ENCODE assay signal across 8 cellular contexts in genomic region chr1:45490623-45491463, GRCh38. TPM values are rescaled to one million over a fixed set of nuclear protein-coding genes. Genes with fewer than 3 reads are reported as not detected.
DNase-seq lines count a peak whose midpoint lies in the region; TF ChIP-seq lines count a peak whose summit lies in the region.

Gene TESK2 (minus strand): TSS chr1:45491163. CDS start chr1:45457785, 33,378 bp downstream.

- no peak within 1 kb of the TSS for H3K27ac ChIP-seq in neural progenitor cell
- H3K27ac ChIP-seq in stomach smooth muscle (ENCODE audit: low read length), result peak within 1 kb of the TSS; percentile 58

- peak; percentile 81 for TF ChIP-seq POLR2A in Raji (IDR thresholded peaks at IDR 0.05; ENCODE audit: insufficient read depth, low read depth, low read length)

- peaks cover 8% of the 10 kb centered on the region for H4K20me1 ChIP-seq in neural progenitor cell (ENCODE audit: low read depth)

- DNase-seq in GF-D8 (lab: John Stamatoyannopoulos, UW), result peak; percentile 99
- DNase-seq in HCEC 1CT, result peak; percentile 97
- DNase-seq in MG63, result peak; percentile 95
- DNase-seq in activated gamma-delta T cell (lab: John Stamatoyannopoulos, UW), result peak; percentile 89
- DNase-seq in foreskin melanocyte, result peak; percentile 99
- peak; percentile 98 for DNase-seq in neural progenitor cell (ENCODE audit: low spot score)

- H3K9me3 Mint-ChIP-seq in neural progenitor cell, result no peaks in the 10 kb centered on the region

- H3K4me1 ChIP-seq in neural progenitor cell, result peaks cover 10% of the 10 kb centered on the region
- H3K4me1 ChIP-seq in stomach smooth muscle (ENCODE audit: control insufficient read depth, insufficient read depth, low read length), result peaks cover 12% of the 10 kb centered on the region

- H3K4me3 Mint-ChIP-seq in neural progenitor cell, result no peak within 1 kb of the TSS

- peaks cover 10% of the 10 kb centered on the region for H3K79me2 ChIP-seq in neural progenitor cell (ENCODE audit: low read depth)

- H3K27me3 Mint-ChIP-seq in neural progenitor cell (ENCODE audit: insufficient read depth, low read depth), result peaks cover 16% of the 10 kb centered on the region

- H3K27ac Mint-ChIP-seq in neural progenitor cell, result no peak within 1 kb of the TSS

- H3K4me2 ChIP-seq in neural progenitor cell, result peak within 1 kb of the TSS; percentile 90

- no peaks in the 10 kb centered on the region for H3K36me3 ChIP-seq in MG63
- H3K36me3 ChIP-seq in neural progenitor cell, result no peaks in the 10 kb centered on the region
- peaks cover 0 to 2% of the 10 kb centered on the region in 2 donors for H3K36me3 ChIP-seq in stomach smooth muscle (ENCODE audit: control insufficient read depth in 2 of 2, insufficient read depth in 2 of 2, low read length in 2 of 2)

- no peaks in the 10 kb centered on the region for H3K9me3 ChIP-seq in MG63
- H3K9me3 ChIP-seq in neural progenitor cell (ENCODE audit: low read depth), result no peaks in the 10 kb centered on the region
- H3K9me3 ChIP-seq in stomach smooth muscle (ENCODE audit: control insufficient read depth in 2 of 2, low read length in 2 of 2), result no peaks in the 10 kb centered on the region

- peak within 1 kb of the TSS; percentile 38 for H3K9ac ChIP-seq in neural progenitor cell
- peak within 1 kb of the TSS; percentile 69 to 80 for H3K9ac ChIP-seq in stomach smooth muscle (ENCODE audit: low read length in 2 of 2)

- H3K4me3 ChIP-seq in MG63, result peak within 1 kb of the TSS; percentile 61
- peak within 1 kb of the TSS; percentile 65 for H3K4me3 ChIP-seq in neural progenitor cell
- peak within 1 kb of the TSS; percentile 80 to 88 for H3K4me3 ChIP-seq in stomach smooth muscle (ENCODE audit: low read length in 2 of 2)

- H2AFZ ChIP-seq in neural progenitor cell (replicated peaks), result peak within 1 kb of the TSS; percentile 56

- no peaks in the 10 kb centered on the region for H3K36me3 Mint-ChIP-seq in neural progenitor cell

- TF ChIP-seq CTCF in neural progenitor cell (IDR thresholded peaks at IDR 0.05), result no peak

- H3K4me1 Mint-ChIP-seq in neural progenitor cell, result peaks cover 3% of the 10 kb centered on the region

- H3F3A ChIP-seq in neural progenitor cell (ENCODE audit: low read depth), result peaks cover 24% of the 10 kb centered on the region

- peaks cover 16% of the 10 kb centered on the region for H3K27me3 ChIP-seq in MG63
- peaks cover 15% of the 10 kb centered on the region for H3K27me3 ChIP-seq in neural progenitor cell
- no peaks in the 10 kb centered on the region for H3K27me3 ChIP-seq in stomach smooth muscle (ENCODE audit: control insufficient read depth in 1 of 2, insufficient read depth in 2 of 2, low read length in 2 of 2)

RNA-seq across cellular contexts. Expression of gene TESK2, which starts in this region (rescaled TPM):
- total RNA-seq in MG63 (2014; rRNA removed; shearing (Covaris generic); ENCODE audit: low replicate concordance), result 0.25 TPM in 1 of 2 replicates, not detected in the other
- total RNA-seq in neural progenitor cell (ENCODE audit: low replicate concordance), result 10.5 and 14.9 TPM in 2 replicates

Comparison
In these comparisons a context has a peak if more than half of its experiments do, and no peak if none do; other contexts are left out.
1. Peak in DNase-seq and H3K4me3 ChIP-seq in MG63; RNA of the gene not detected or under 1 TPM.